In genomic region chr1:71298633-71299032, GRCh38 we compare ENCODE assay signal across 18 cellular contexts.
DNase-seq lines count a peak whose midpoint lies in the region; ATAC-seq, FAIRE-seq and TF ChIP-seq lines count a peak whose summit lies in the region.
"Had no signal": no experiment of that assay in that cellular context is flagged by ENCODE, and none has a peak within 500 bp of the region (broad histone marks: within the 10 kb centered on the region; RNA-seq: fewer than 3 reads in every experiment).

No MANE protein-coding gene starts in this region.

- WGBS in tibial nerve, 2 donors, result 49 to 54% methylated on average over 2 of the region's 2 CpGs

- H3K27ac Mint-ChIP-seq in naive thymus-derived CD8-positive, alpha-beta T cell, result no peak overlapping the region
- H3K27ac Mint-ChIP-seq: B cell; CD4-positive, alpha-beta memory T cell had no signal

- POLR2A ChIA-PET in naive thymus-derived CD8-positive, alpha-beta T cell (lab: Charles Lee), result no interaction called here

- no peak for TF ChIP-seq POLR2A in tibial nerve (IDR thresholded peaks at IDR 0.05)

- H3K27ac ChIP-seq in right atrium auricular region (no peak overlapping the region), tibial nerve (peak overlapping the region in 1 of 4 donors; percentile 36)
- H3K27ac ChIP-seq: Peyer's patch had no signal

- ATAC-seq in Right ventricle myocardium superior (ENCODE audit: poor library complexity), result peak; percentile 63
- no peak for ATAC-seq in naive thymus-derived CD8-positive, alpha-beta T cell

- H3K9me3 Mint-ChIP-seq in naive thymus-derived CD8-positive, alpha-beta T cell, result peaks cover 0 to 4% (median 0%) of the 10 kb centered on the region in 9 donors

- peaks cover 0 to 4% (median 0%) of the 10 kb centered on the region in 5 donors for H3K27me3 Mint-ChIP-seq in naive thymus-derived CD8-positive, alpha-beta T cell
- H3K27me3 Mint-ChIP-seq: B cell; CD4-positive, alpha-beta memory T cell had no signal

- TF ChIP-seq EP300 in tibial nerve (IDR thresholded peaks at IDR 0.05), result peak in 1 of 2 donors; percentile 25

- H3K4me1 ChIP-seq in right atrium auricular region, result no peaks in the 10 kb centered on the region
- peaks cover 0 to 24% (median 0%) of the 10 kb centered on the region in 4 donors for H3K4me1 ChIP-seq in tibial nerve
- H3K4me1 ChIP-seq: Peyer's patch had no signal

- TF ChIP-seq CTCF in bronchial epithelial cell (IDR thresholded peaks at IDR 0.05; ENCODE audit: insufficient read depth, low read length, severe bottlenecking) (no peak), right atrium auricular region (IDR thresholded peaks at IDR 0.05) (no peak), tibial nerve (IDR thresholded peaks at IDR 0.05) (no peak), D721Med (IDR thresholded peaks at IDR 0.05; ENCODE audit: insufficient read depth, missing control alignments) (no peak)

- H3K9me3 ChIP-seq in right atrium auricular region, result no peaks in the 10 kb centered on the region
- no peaks in the 10 kb centered on the region for H3K9me3 ChIP-seq in tibial nerve
- H3K9me3 ChIP-seq: Peyer's patch had no signal

- intact Hi-C loops in Right ventricle myocardium superior (cut with DNase I), result no loop called here
- intact Hi-C loops in cardiac septum (cut with DNase I), result no loop called here

- DNase-seq in Right ventricle myocardium superior (no peak), cardiac septum (ENCODE audit: low spot score) (no peak), bronchial epithelial cell (ENCODE audit: low read depth) (peak; percentile 59), right atrium auricular region (ENCODE audit: low spot score) (peak; percentile 67), tibial nerve (ENCODE audit: low spot score in 2 of 2) (peak; percentile 23 to 77), NCI-H748 (lab: John Stamatoyannopoulos, UW; ENCODE audit: unreplicated experiment) (no peak), D721Med (ENCODE audit: insufficient read length, low spot score) (no peak)
- no peak for DNase-seq in naive thymus-derived CD8-positive, alpha-beta T cell
- DNase-seq: CD4-positive, alpha-beta memory T cell; Karpas-422; NCI-H1417 treated with DMSO at 0.1 percent for 48 hours; NCI-H2107; NCI-H446 treated with DMSO at 0.1 percent for 48 hours; NCI-H82; Peyer's patch; SHP77 treated with DMSO at 0.1 percent for 48 hours had no signal

- no peaks in the 10 kb centered on the region for H3K4me1 Mint-ChIP-seq in naive thymus-derived CD8-positive, alpha-beta T cell
- H3K4me1 Mint-ChIP-seq: B cell; CD4-positive, alpha-beta memory T cell had no signal

- H3K4me3 ChIP-seq in bronchial epithelial cell (ENCODE audit: low read depth, low read length) (no peak overlapping the region), right atrium auricular region (no peak overlapping the region), tibial nerve (no peak overlapping the region)
- H3K4me3 ChIP-seq: Peyer's patch had no signal

- FAIRE-seq in bronchial epithelial cell (lab: Jason Lieb, UNC), result no peak
- no peak for FAIRE-seq in D721Med (lab: Jason Lieb, UNC)
- FAIRE-seq: H54 had no signal

- H3K36me3 ChIP-seq in bronchial epithelial cell (ENCODE audit: control insufficient read depth, insufficient read depth, low read length) (no peaks in the 10 kb centered on the region), right atrium auricular region (no peaks in the 10 kb centered on the region), tibial nerve (no peaks in the 10 kb centered on the region)
- H3K36me3 ChIP-seq: Peyer's patch had no signal

- no peaks in the 10 kb centered on the region for H3K27me3 ChIP-seq in bronchial epithelial cell (ENCODE audit: control insufficient read depth, insufficient read depth, low read length)
- no peaks in the 10 kb centered on the region for H3K27me3 ChIP-seq in right atrium auricular region
- H3K27me3 ChIP-seq in tibial nerve, result no peaks in the 10 kb centered on the region
- H3K27me3 ChIP-seq: Peyer's patch had no signal

- no peaks in the 10 kb centered on the region for H3K36me3 Mint-ChIP-seq in naive thymus-derived CD8-positive, alpha-beta T cell
- H3K36me3 Mint-ChIP-seq: CD4-positive, alpha-beta memory T cell had no signal

- no peak overlapping the region for H3K4me3 Mint-ChIP-seq in naive thymus-derived CD8-positive, alpha-beta T cell
- H3K4me3 Mint-ChIP-seq: B cell; CD4-positive, alpha-beta memory T cell had no signal

Comparison
In these comparisons a context has a peak if more than half of its experiments do, and no peak if none do; other contexts are left out.
1. DNase-seq: peak in bronchial epithelial cell (single experiment), right atrium auricular region (single experiment) and tibial nerve (2 of 2); none in Right ventricle myocardium superior (single experiment), cardiac septum (single experiment), NCI-H748 (single experiment), D721Med (single experiment) and naive thymus-derived CD8-positive, alpha-beta T cell (0 of 10).